In genomic region chr5:132261881-132262845, GRCh38 we compare ENCODE assay signal across 11 cellular contexts. TPM values are rescaled to one million over a fixed set of nuclear protein-coding genes. Genes with fewer than 3 reads are reported as not detected.
DNase-seq lines count a peak whose midpoint lies in the region; ATAC-seq and TF ChIP-seq lines count a peak whose summit lies in the region.
"Had no signal": no experiment of that assay in that cellular context is flagged by ENCODE, and none has a peak within 500 bp of the region (broad histone marks: within the 10 kb centered on the region; RNA-seq: fewer than 3 reads in every experiment).

No MANE protein-coding gene starts in this region.

- ATAC-seq in right cardiac atrium = no peak
- ATAC-seq: effector memory CD8-positive, alpha-beta T cell had no signal

- H3K27ac ChIP-seq in right atrium auricular region (peak overlapping the region in 1 of 2 donors; percentile 93), right cardiac atrium (ENCODE audit: low read length) (no peak overlapping the region), osteoblast (ENCODE audit: low read depth, low read length) (peak overlapping the region; percentile 98), vagina (peak overlapping the region; percentile 77)

- H3K4me1 ChIP-seq in right atrium auricular region = peaks cover 0 to 90% of the 10 kb centered on the region in 2 donors
- peaks cover 51% of the 10 kb centered on the region for H3K4me1 ChIP-seq in right cardiac atrium (ENCODE audit: control insufficient read depth, insufficient read depth, low read length)
- peaks cover 85% of the 10 kb centered on the region for H3K4me1 ChIP-seq in osteoblast (ENCODE audit: insufficient read depth, low read length)
- H3K4me1 ChIP-seq in vagina = peaks cover 92% of the 10 kb centered on the region

- H3K9me3 ChIP-seq in right atrium auricular region (no peaks in the 10 kb centered on the region), right cardiac atrium (ENCODE audit: control insufficient read depth, low read length) (no peaks in the 10 kb centered on the region), osteoblast (ENCODE audit: low read depth, low read length) (no peaks in the 10 kb centered on the region), vagina (no peaks in the 10 kb centered on the region)

- H3K36me3 ChIP-seq in right atrium auricular region (peaks cover 9% of the 10 kb centered on the region), osteoblast (ENCODE audit: insufficient read depth, low read length) (peaks cover 49% of the 10 kb centered on the region), vagina (peaks cover 0 to 16% of the 10 kb centered on the region in 2 donors)

- peak; percentile 56 for DNase-seq in right atrium auricular region (ENCODE audit: low spot score)
- no peak for DNase-seq in right cardiac atrium
- peak; percentile 79 for DNase-seq in cerebellar cortex (ENCODE audit: low spot score)
- DNase-seq in osteoblast (ENCODE audit: insufficient read length, low spot score, missing footprints) = no peak
- DNase-seq in vagina (ENCODE audit: extremely low spot score in 2 of 2) = peak in 1 of 2 donors; percentile 86
- no peak for DNase-seq in SHP77 treated with DMSO at 0.1 percent for 48 hours (lab: John Stamatoyannopoulos, UW)
- no peak for DNase-seq in HT-29 (ENCODE audit: low spot score)
- DNase-seq in NCI-H446 treated with DMSO at 0.1 percent for 48 hours (lab: John Stamatoyannopoulos, UW) = no peak
- DNase-seq: activated CD4-positive, CD25-positive, alpha-beta regulatory T cell; COR-L47; effector memory CD8-positive, alpha-beta T cell had no signal

- peaks cover 63% of the 10 kb centered on the region for H4K20me1 ChIP-seq in osteoblast (ENCODE audit: insufficient read depth, low read length)

- H3K27me3 ChIP-seq in right atrium auricular region (no peaks in the 10 kb centered on the region), right cardiac atrium (ENCODE audit: control insufficient read depth, insufficient read depth) (no peaks in the 10 kb centered on the region), osteoblast (ENCODE audit: insufficient read depth, low read length) (no peaks in the 10 kb centered on the region), vagina (no peaks in the 10 kb centered on the region)

- TF ChIP-seq POLR2A in vagina (IDR thresholded peaks at IDR 0.05) = no peak

- H3K79me2 ChIP-seq in osteoblast (ENCODE audit: insufficient read depth, low read length) = peaks cover 82% of the 10 kb centered on the region

- H3K4me3 ChIP-seq in right atrium auricular region (no peak overlapping the region), right cardiac atrium (ENCODE audit: low read length) (no peak overlapping the region), osteoblast (ENCODE audit: insufficient read depth, low read length) (no peak overlapping the region), vagina (no peak overlapping the region)

- H3K4me2 ChIP-seq in osteoblast (ENCODE audit: insufficient read depth, low read length) = no peak overlapping the region

- 94% methylated on average over 7 of the region's 7 CpGs for WGBS in right cardiac atrium

- intact Hi-C loops in right cardiac atrium (cut with DNase I) (no loop called here), vagina (cut with DNase I) (loop anchor here (2.0 kb wide), 1 partner anchor 33 kb away; the partner anchor contains the start of gene SLC22A4)

- no peak overlapping the region for H2AFZ ChIP-seq in osteoblast (ENCODE audit: low read length)

- TF ChIP-seq CTCF in right atrium auricular region (IDR thresholded peaks at IDR 0.05) = no peak
- no peak for TF ChIP-seq CTCF in osteoblast (IDR thresholded peaks at IDR 0.05; ENCODE audit: extremely low read depth, low read depth, low read length)
- TF ChIP-seq CTCF in vagina (IDR thresholded peaks at IDR 0.05) = no peak

RNA-seq across cellular contexts. Expression of gene PDLIM4, which starts 4.7 kb away (rescaled TPM):
- total RNA-seq in right atrium auricular region (10 to 100 TPM; 13.4 to 96.7 TPM), right cardiac atrium (100 to 1,000 TPM in 1 of 4 donors, 10 to 100 TPM in 3; 47.8 to 113 (median 54.3) TPM), osteoblast (47.7 and 67.7 TPM in 2 replicates), vagina (76.4 TPM)
- polyA plus RNA-seq in right cardiac atrium = 35.0 TPM
- 0.99 and 1.6 TPM in 2 replicates for total RNA-seq in HT-29 (2014; rRNA removed; shearing (Covaris generic))

RNA-seq across cellular contexts. Expression of gene SLC22A4, which starts 32.0 kb away (rescaled TPM):
- 1 to 10 TPM; 1.5 to 2.8 TPM for total RNA-seq in right atrium auricular region
- total RNA-seq in right cardiac atrium = 1 to 10 TPM; 1.9 to 6.5 (median 2.4) TPM
- 0.86 TPM for polyA plus RNA-seq in right cardiac atrium
- 2.9 and 3.8 TPM in 2 replicates for total RNA-seq in osteoblast
- 1.7 TPM for total RNA-seq in vagina
- 0.20 and 0.26 TPM in 2 replicates for total RNA-seq in HT-29 (2014; rRNA removed; shearing (Covaris generic))

RNA-seq across cellular contexts. Expression of gene P4HA2, which starts 34.5 kb away (rescaled TPM):
- total RNA-seq in right atrium auricular region (10 to 100 TPM; 60.5 to 65.4 TPM), right cardiac atrium (100 to 1,000 TPM in 1 of 4 donors, 10 to 100 TPM in 3; 58.9 to 103 (median 71.8) TPM), osteoblast (155 and 186 TPM in 2 replicates), vagina (42.0 TPM)
- polyA plus RNA-seq in right cardiac atrium = 51.9 TPM
- total RNA-seq in HT-29 (2014; rRNA removed; shearing (Covaris generic)) = 20.4 and 20.5 TPM in 2 replicates

Comparison
In these comparisons a context has a peak if more than half of its experiments do, and no peak if none do; other contexts are left out.
1. DNase-seq: peak in right atrium auricular region (single experiment) and cerebellar cortex (single experiment); none in right cardiac atrium (0 of 3), osteoblast (single experiment), SHP77 treated with DMSO at 0.1 percent for 48 hours (single experiment), HT-29 (single experiment) and NCI-H446 treated with DMSO at 0.1 percent for 48 hours (single experiment).